In genomic region chr19:36528194-36528920, GRCh38 we compare ENCODE assay signal across 8 cellular contexts. TPM values are rescaled to one million over a fixed set of nuclear protein-coding genes. Genes with fewer than 3 reads are reported as not detected.
A peak's percentile ranks its signal among the peaks of the same experiment; 100 is the strongest.
DNase-seq lines count a peak whose midpoint lies in the region; ATAC-seq and TF ChIP-seq lines count a peak whose summit lies in the region.

TSS of gene ZNF260 (minus strand) at chr19:36528271. CDS start at chr19:36515238, 13,033 bp downstream.

- peak within 1 kb of the TSS; percentile 96 for H3K27ac ChIP-seq in HEK293 (ENCODE audit: extremely low read depth, low read depth, low read length)
- peak within 1 kb of the TSS; percentile 51 to 93 (median 92) for H3K27ac ChIP-seq in gastroesophageal sphincter
- H3K27ac ChIP-seq in neuronal stem cell (replicated peaks; ENCODE audit: low read length), result peak within 1 kb of the TSS; percentile 53
- peak within 1 kb of the TSS; percentile 96 for H3K27ac ChIP-seq in subcutaneous abdominal adipose tissue (ENCODE audit: low read depth, low read length)

- POLR2A ChIA-PET in HEK293 (lab: Yijun Ruan, JAX), result interaction anchor here (0.6 to 4.9 kb wide), 31 partner anchors 11 to 1103 kb away, joined by 3 to 65 read pairs (median 3); partner anchors contain the start of genes POLR2I, TBCB, ZFP14 and ZNF146

- H3K27ac Mint-ChIP-seq in activated naive CD4-positive, alpha-beta T cell treated with anti-CD3 and anti-CD28 coated beads, Interleukin-2, amount 10 ng/mL, durations not matched to agents 7 days and 5 days, result peak within 1 kb of the TSS; percentile 97

- CTCF ChIA-PET in HEK293 (lab: Yijun Ruan, JAX), result interaction anchor here (0.5 to 0.7 kb wide), 2 partner anchors 117 to 182 kb away, joined by 4 to 5 read pairs; no protein-coding TSS in a partner anchor
- CTCF ChIA-PET in activated naive CD4-positive, alpha-beta T cell treated with anti-CD3 and anti-CD28 coated beads, Interleukin-2, amount 10 ng/mL, durations not matched to agents 7 days and 5 days (lab: Charles Lee), result interaction anchor here (0.5 kb wide), 1 partner anchor 26 kb away, joined by 3 read pairs; no protein-coding TSS in a partner anchor

- peak within 1 kb of the TSS; percentile 77 for H3K14ac ChIP-seq in neuronal stem cell (ENCODE audit: low read length)

- H2AFZ ChIP-seq in neuronal stem cell (ENCODE audit: low read length), result peak within 1 kb of the TSS; percentile 87

- H3K4me1 Mint-ChIP-seq in activated naive CD4-positive, alpha-beta T cell treated with anti-CD3 and anti-CD28 coated beads, Interleukin-2, amount 10 ng/mL, durations not matched to agents 7 days and 5 days, result peaks cover 23% of the 10 kb centered on the region

- TF ChIP-seq EP300 in gastroesophageal sphincter (IDR thresholded peaks at IDR 0.05), result no peak

- H3K9ac ChIP-seq in neuronal stem cell (ENCODE audit: low read depth, low read length, poor library complexity), result peak within 1 kb of the TSS; percentile 93
- H3K9ac ChIP-seq in subcutaneous abdominal adipose tissue (ENCODE audit: low read length in 5 of 5), result peak within 1 kb of the TSS; percentile 89 to 98 (median 96)

- WGBS in gastroesophageal sphincter (ENCODE audit: low coverage in 1 of 2), 2 donors, result 0 to 1% methylated on average over 15 to 29 of the region's 55 CpGs
- no CpG with 5 or more reads among the region's 55 CpGs for WGBS in neuronal stem cell (ENCODE audit: extremely low coverage in 2 of 2, insufficient read length in 2 of 2, insufficient replicate concordance in 1 of 2), 2 donors

- peaks cover 36% of the 10 kb centered on the region for H3K9me3 Mint-ChIP-seq in activated naive CD4-positive, alpha-beta T cell treated with anti-CD3 and anti-CD28 coated beads, Interleukin-2, amount 10 ng/mL, durations not matched to agents 7 days and 5 days

- H4K91ac ChIP-seq in neuronal stem cell (ENCODE audit: low read depth, low read length, poor library complexity), result no peak within 1 kb of the TSS

- H2BK120ac ChIP-seq in neuronal stem cell (ENCODE audit: low read depth, low read length), result no peak within 1 kb of the TSS

- in situ Hi-C loops in SK-MEL-5 (cut with HindIII; ENCODE audit: low pct_unique_long_range_greater_than_20kb, low sequenced_read_pairs), result no loop called here

- H3K4me2 ChIP-seq in neuronal stem cell (ENCODE audit: insufficient read depth, low read length, poor library complexity, severe bottlenecking), result peak within 1 kb of the TSS; percentile 85

- H4K8ac ChIP-seq in neuronal stem cell (ENCODE audit: low read depth, low read length), result no peak within 1 kb of the TSS

- peak within 1 kb of the TSS; percentile 98 for H3K4me3 Mint-ChIP-seq in activated naive CD4-positive, alpha-beta T cell treated with anti-CD3 and anti-CD28 coated beads, Interleukin-2, amount 10 ng/mL, durations not matched to agents 7 days and 5 days

- no peaks in the 10 kb centered on the region for H3K27me3 Mint-ChIP-seq in activated naive CD4-positive, alpha-beta T cell treated with anti-CD3 and anti-CD28 coated beads, Interleukin-2, amount 10 ng/mL, durations not matched to agents 7 days and 5 days

- peak within 1 kb of the TSS; percentile 91 for H3K4me3 ChIP-seq in HEK293 (ENCODE audit: low read depth, low read length)
- H3K4me3 ChIP-seq in gastroesophageal sphincter, result peak within 1 kb of the TSS; percentile 56 to 66
- peak within 1 kb of the TSS; percentile 58 to 99 for H3K4me3 ChIP-seq in neuronal stem cell (ENCODE audit: low read length in 2 of 2)
- peak within 1 kb of the TSS; percentile 79 to 97 (median 84) for H3K4me3 ChIP-seq in subcutaneous abdominal adipose tissue (ENCODE audit: low read depth in 1 of 5, low read length in 5 of 5)

- peaks cover 4% of the 10 kb centered on the region for H3K79me1 ChIP-seq in neuronal stem cell (ENCODE audit: low read depth, low read length)

- H3K36me3 ChIP-seq in HEK293 (ENCODE audit: control insufficient read depth in 2 of 2, insufficient read depth in 1 of 2, low read length in 2 of 2) (peaks cover 27 to 52% of the 10 kb centered on the region in 2 experiments), gastroesophageal sphincter (peaks cover 0 to 40% of the 10 kb centered on the region in 2 donors), neuronal stem cell (replicated peaks in 1 of 2; ENCODE audit: control insufficient read depth in 2 of 2, insufficient read depth in 2 of 2, low read length in 2 of 2) (peaks cover 9 to 36% of the 10 kb centered on the region in 2 donors), subcutaneous abdominal adipose tissue (ENCODE audit: control insufficient read depth in 5 of 5, insufficient read depth in 5 of 5, low read length in 5 of 5) (peaks cover 5 to 12% (median 8%) of the 10 kb centered on the region in 5 donors)

- ATAC-seq in gastroesophageal sphincter, result peak; percentile 99

- H3K4ac ChIP-seq in neuronal stem cell (ENCODE audit: low read length), result no peak within 1 kb of the TSS

- H2BK12ac ChIP-seq in neuronal stem cell (ENCODE audit: low read length), result no peak within 1 kb of the TSS

- H3K27me3 ChIP-seq in gastroesophageal sphincter (no peaks in the 10 kb centered on the region), neuronal stem cell (ENCODE audit: control insufficient read depth in 3 of 3, insufficient read depth in 3 of 3, low read depth in 1 of 3, low read length in 3 of 3) (no peaks in the 10 kb centered on the region), subcutaneous abdominal adipose tissue (ENCODE audit: control insufficient read depth in 5 of 5, insufficient read depth in 4 of 5, low read length in 5 of 5) (no peaks in the 10 kb centered on the region)

- peak within 1 kb of the TSS; percentile 76 for H2BK5ac ChIP-seq in neuronal stem cell (ENCODE audit: low read length)

- H2BK15ac ChIP-seq in neuronal stem cell (ENCODE audit: low read length), result no peak within 1 kb of the TSS

- H3K23ac ChIP-seq in neuronal stem cell (ENCODE audit: low read depth, low read length, poor library complexity), result peak within 1 kb of the TSS; percentile 82

- no peak within 1 kb of the TSS for H2AK5ac ChIP-seq in neuronal stem cell (ENCODE audit: low read depth, low read length)

- H3K18ac ChIP-seq in neuronal stem cell (ENCODE audit: low read length), result peak within 1 kb of the TSS; percentile 97

- peak in 1 of 2 donors; percentile 32 for TF ChIP-seq POLR2A in gastroesophageal sphincter (IDR thresholded peaks at IDR 0.05)

- peaks cover 47% of the 10 kb centered on the region for H3K36me3 Mint-ChIP-seq in activated naive CD4-positive, alpha-beta T cell treated with anti-CD3 and anti-CD28 coated beads, Interleukin-2, amount 10 ng/mL, durations not matched to agents 7 days and 5 days

- DNase-seq in GDM1 (lab: John Stamatoyannopoulos, UW) (peak; percentile 92), MV-4-11 (lab: John Stamatoyannopoulos, UW) (peak; percentile 97), SK-MEL-5 (ENCODE audit: low read depth, low spot score) (peak; percentile 96), neuronal stem cell (ENCODE audit: low spot score) (peak; percentile 90)
- peak; percentile 94 for DNase-seq in activated naive CD4-positive, alpha-beta T cell treated with anti-CD3 and anti-CD28 coated beads, Interleukin-2, amount 10 ng/mL, durations not matched to agents 7 days and 5 days

- TF ChIP-seq CTCF in HEK293 (tag by site-specific recombination; IDR thresholded peaks at IDR 0.05) (peak; percentile 45; the same call in 1 of the 2 replicates), gastroesophageal sphincter (IDR thresholded peaks at IDR 0.05) (peak in 1 of 4 experiments; percentile 24)

- H3K9me3 ChIP-seq in HEK293 (ENCODE audit: control insufficient read depth, insufficient read depth, low read depth, low read length) (peaks cover 23% of the 10 kb centered on the region), gastroesophageal sphincter (peaks cover 0 to 54% (median 0%) of the 10 kb centered on the region in 3 donors), neuronal stem cell (replicated peaks in 1 of 2; ENCODE audit: control insufficient read depth in 2 of 2, insufficient read depth in 1 of 2, low read depth in 1 of 2, low read length in 2 of 2) (peaks cover 16 to 55% of the 10 kb centered on the region in 2 donors), subcutaneous abdominal adipose tissue (ENCODE audit: control insufficient read depth in 5 of 5, low read length in 5 of 5) (peaks cover 3 to 21% (median 15%) of the 10 kb centered on the region in 5 donors)

- peaks cover 8% of the 10 kb centered on the region; the same call in 1 of the 2 replicates for H3K4me1 ChIP-seq in HEK293 (ENCODE audit: control insufficient read depth, insufficient read depth, low read length)
- peaks cover 0 to 24% (median 5%) of the 10 kb centered on the region in 3 donors for H3K4me1 ChIP-seq in gastroesophageal sphincter
- H3K4me1 ChIP-seq in neuronal stem cell (ENCODE audit: control insufficient read depth in 2 of 2, insufficient read depth in 1 of 2, low read depth in 1 of 2, low read length in 2 of 2), result peaks cover 0 to 4% of the 10 kb centered on the region in 2 donors
- H3K4me1 ChIP-seq in subcutaneous abdominal adipose tissue (ENCODE audit: control insufficient read depth in 5 of 5, insufficient read depth in 5 of 5, low read length in 5 of 5), result peaks cover 7 to 23% (median 22%) of the 10 kb centered on the region in 5 donors

TF ChIP-seq in HEK293, 187 proteins besides CTCF, POLR2A, EP300 and RAD21 (continues in another document):
- TF ChIP-seq ZNF19 (tag by site-specific recombination; IDR thresholded peaks at IDR 0.05; ENCODE audit: low read depth) (no peak), ZNF701 (tag by site-specific recombination; IDR thresholded peaks at IDR 0.05) (no peak), FEZF1 (tag by site-specific recombination; IDR thresholded peaks at IDR 0.05) (no peak), IKZF3 (tag by site-specific recombination; IDR thresholded peaks at IDR 0.05) (peak; percentile 94), ZNF221 (tag by site-specific recombination; IDR thresholded peaks at IDR 0.05; ENCODE audit: borderline replicate concordance) (peak; percentile 28; the same call in 1 of the 2 replicates), ZBTB20 (tag by site-specific recombination; IDR thresholded peaks at IDR 0.05) (peak; percentile 99), ZNF600 (tag by site-specific recombination; IDR thresholded peaks at IDR 0.05) (0 out of 2 replicates have a peak, but pooled peaks have one; percentile 98), ZNF239 (tag by site-specific recombination; IDR thresholded peaks at IDR 0.05) (no peak)

RNA-seq across cellular contexts. Expression of gene ZNF260, which starts in this region (rescaled TPM):
- total RNA-seq in SK-MEL-5 (2014; rRNA removed; shearing (Covaris generic)), result 9.0 and 12.0 TPM in 2 replicates
- polyA plus RNA-seq in SK-MEL-5 (2015; cell fraction: cytosol; rRNA removed), result 6.0 and 7.3 TPM in 2 replicates
- 10.5 and 13.6 TPM in 2 replicates for polyA plus RNA-seq in SK-MEL-5 (2015; cell fraction: nucleus; rRNA removed)
- total RNA-seq in gastroesophageal sphincter, result 10 to 100 TPM in 1 of 4 donors, 1 to 10 TPM in 3; 6.9 to 13.9 (median 8.4) TPM
- 26.1 TPM for polyA plus RNA-seq in neuronal stem cell (2013, experiment 1 of 2)
- 26.0 TPM for polyA plus RNA-seq in neuronal stem cell (2013, experiment 2 of 2)

Comparison
In these comparisons a context has a peak if more than half of its experiments do, and no peak if none do; other contexts are left out.
1. Peak in every context shown above with its lines: DNase-seq, ATAC-seq, H3K4me3 ChIP-seq and H3K27ac ChIP-seq.